In the genomic region with DNA sequence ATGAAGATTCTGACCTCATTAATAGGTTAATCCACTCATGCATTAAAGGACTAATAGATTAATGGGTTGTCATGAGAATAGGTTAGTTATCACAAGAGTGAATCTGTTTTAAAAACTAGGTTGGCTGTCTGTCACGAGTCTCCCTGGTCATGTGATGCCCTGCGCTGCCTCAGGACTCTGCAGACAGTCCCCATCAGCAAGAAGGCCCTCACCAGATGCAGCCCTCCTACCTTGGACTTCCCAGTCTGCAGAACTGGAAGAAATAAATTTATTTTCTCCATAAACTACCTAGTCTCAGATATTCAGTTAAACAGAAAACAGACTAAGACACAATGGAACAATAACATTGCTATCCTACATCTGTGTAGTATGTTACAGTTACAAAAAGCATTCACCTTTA, we compare ENCODE assay signal across 23 cellular contexts.
DNase-seq lines count a peak whose midpoint lies in the region; TF ChIP-seq lines count a peak whose summit lies in the region.
"Had no signal": no experiment of that assay in that cellular context is flagged by ENCODE, and none has a peak within 500 bp of the region (broad histone marks: within the 10 kb centered on the region; RNA-seq: fewer than 3 reads in every experiment).

No MANE protein-coding gene starts in this region.

- H3K4me3 ChIP-seq in mammary epithelial cell (replicated peaks in 1 of 3; ENCODE audit: insufficient read depth in 1 of 3, low read depth in 2 of 3, low read length in 3 of 3) (no peak overlapping the region), breast epithelium (no peak overlapping the region), esophagus muscularis mucosa (no peak overlapping the region)
- H3K4me3 ChIP-seq: A549, BLaER1, GM12878 had no signal

- H3K9me3 ChIP-seq in mammary epithelial cell (replicated peaks; ENCODE audit: insufficient read depth, low read length), result no peaks in the 10 kb centered on the region
- no peaks in the 10 kb centered on the region for H3K9me3 ChIP-seq in breast epithelium
- H3K9me3 ChIP-seq in esophagus muscularis mucosa, result no peaks in the 10 kb centered on the region
- H3K9me3 ChIP-seq: A549, BLaER1 had no signal

- no TSS peak for BruUV-seq in mammary epithelial cell (replicated peaks; lab: Mats Ljungman, UMichigan)

- H3K4me2 ChIP-seq in mammary epithelial cell (ENCODE audit: insufficient read depth, low read depth, low read length), result no peak overlapping the region
- H3K4me2 ChIP-seq: A549, BLaER1 had no signal

- CTCF ChIA-PET in mammary epithelial cell (lab: Charles Lee; ENCODE audit: low non-redundant PET), result no interaction called here

- H4K20me1 ChIP-seq in mammary epithelial cell (ENCODE audit: insufficient read depth, low read length), result no peaks in the 10 kb centered on the region
- H4K20me1 ChIP-seq: BLaER1 had no signal

- intact Hi-C loops in mammary epithelial cell (cut with micrococcal nuclease), result no loop called here
- intact Hi-C loops in breast epithelium (cut with DNase I; ENCODE audit: low total_unique reads), result no loop called here
- intact Hi-C loops in esophagus muscularis mucosa (cut with DNase I), result no loop called here

- H3K36me3 ChIP-seq in mammary epithelial cell (ENCODE audit: insufficient read depth, low read length) (no peaks in the 10 kb centered on the region), breast epithelium (no peaks in the 10 kb centered on the region), esophagus muscularis mucosa (no peaks in the 10 kb centered on the region)
- H3K36me3 ChIP-seq: BLaER1 had no signal

- DNase-seq in NCI-H82 (lab: John Stamatoyannopoulos, UW) (peak; percentile 46), NCI-H82 treated with DMSO at 0.1 percent for 48 hours (lab: John Stamatoyannopoulos, UW; ENCODE audit: unreplicated experiment) (no peak), mammary epithelial cell (no peak), breast epithelium (ENCODE audit: low spot score in 2 of 2) (no peak), esophagus muscularis mucosa (ENCODE audit: extremely low spot score) (peak; percentile 57), NCI-H69 (lab: John Stamatoyannopoulos, UW) (no peak)
- DNase-seq: AML-193; C1 segment of cervical spinal cord; CD4-positive, alpha-beta memory T cell; CD4-positive, CD25-positive, alpha-beta regulatory T cell; CD8-positive, alpha-beta memory T cell; COR-L47; DMS 273 treated with DMSO at 0.1 percent for 48 hours; DMS153; DMS53; DMS79; DND-41; EL; GDM1 had no signal

- H3K79me2 ChIP-seq in mammary epithelial cell (ENCODE audit: insufficient read depth, low read length), result no peaks in the 10 kb centered on the region

- TF ChIP-seq POLR2A in breast epithelium (IDR thresholded peaks at IDR 0.05), result no peak
- TF ChIP-seq POLR2A in esophagus muscularis mucosa (IDR thresholded peaks at IDR 0.05; ENCODE audit: low read depth), result no peak

- in situ Hi-C loops in mammary epithelial cell (cut with MboI; ENCODE audit: low sequenced_read_pairs in 2 of 2), result no loop called here

- TF ChIP-seq EP300 in esophagus muscularis mucosa (IDR thresholded peaks at IDR 0.05), result no peak

- H3K9ac ChIP-seq in mammary epithelial cell (ENCODE audit: insufficient read depth, low read length), result peak overlapping the region; percentile 1
- H3K9ac ChIP-seq: BLaER1 had no signal

- 58% methylated on average over 2 of the region's 2 CpGs for WGBS in mammary epithelial cell (ENCODE audit: low coverage, missing lambda C conversion rate)
- 100% methylated on average over 2 of the region's 2 CpGs for WGBS in esophagus muscularis mucosa

- H3K27ac ChIP-seq in mammary epithelial cell (ENCODE audit: insufficient read depth, low read depth, low read length), result no peak overlapping the region
- no peak overlapping the region for H3K27ac ChIP-seq in breast epithelium
- H3K27ac ChIP-seq in esophagus muscularis mucosa (replicated peaks in 1 of 4), result no peak overlapping the region
- H3K27ac ChIP-seq: 22Rv1, A549, BLaER1 had no signal

- TF ChIP-seq CTCF in mammary epithelial cell (conservative IDR thresholded peaks at IDR 0.05 in 1 of 2, IDR thresholded peaks at IDR 0.05 in 1 of 2; ENCODE audit: extremely low read depth in 1 of 2, insufficient read depth in 1 of 2, low read depth in 1 of 2, low read length in 2 of 2) (no peak), breast epithelium (IDR thresholded peaks at IDR 0.05) (no peak), esophagus muscularis mucosa (IDR thresholded peaks at IDR 0.05) (no peak)

- no peaks in the 10 kb centered on the region for H3K27me3 ChIP-seq in mammary epithelial cell (ENCODE audit: insufficient read depth, low read length)
- no peaks in the 10 kb centered on the region for H3K27me3 ChIP-seq in breast epithelium
- peaks cover 0 to 2% (median 0%) of the 10 kb centered on the region in 4 donors for H3K27me3 ChIP-seq in esophagus muscularis mucosa
- H3K27me3 ChIP-seq: BLaER1 had no signal

- dilution Hi-C loops in mammary epithelial cell (cut with HindIII; ENCODE audit: low sequenced_read_pairs), result no loop called here

- H2AFZ ChIP-seq in mammary epithelial cell (ENCODE audit: low read depth, low read length), result no peak overlapping the region

- H3K4me1 ChIP-seq in mammary epithelial cell (ENCODE audit: insufficient read depth, low read length) (no peaks in the 10 kb centered on the region), breast epithelium (no peaks in the 10 kb centered on the region), esophagus muscularis mucosa (no peaks in the 10 kb centered on the region)
- H3K4me1 ChIP-seq: A549, BLaER1 had no signal

Comparison
In these comparisons a context has a peak if more than half of its experiments do, and no peak if none do; other contexts are left out.
1. DNase-seq: peak in NCI-H82 (single experiment) and esophagus muscularis mucosa (single experiment); none in NCI-H82 treated with DMSO at 0.1 percent for 48 hours (single experiment), mammary epithelial cell (single experiment), breast epithelium (0 of 2) and NCI-H69 (single experiment).